ENCODE assay signal across 8 cellular contexts in the genomic region with DNA sequence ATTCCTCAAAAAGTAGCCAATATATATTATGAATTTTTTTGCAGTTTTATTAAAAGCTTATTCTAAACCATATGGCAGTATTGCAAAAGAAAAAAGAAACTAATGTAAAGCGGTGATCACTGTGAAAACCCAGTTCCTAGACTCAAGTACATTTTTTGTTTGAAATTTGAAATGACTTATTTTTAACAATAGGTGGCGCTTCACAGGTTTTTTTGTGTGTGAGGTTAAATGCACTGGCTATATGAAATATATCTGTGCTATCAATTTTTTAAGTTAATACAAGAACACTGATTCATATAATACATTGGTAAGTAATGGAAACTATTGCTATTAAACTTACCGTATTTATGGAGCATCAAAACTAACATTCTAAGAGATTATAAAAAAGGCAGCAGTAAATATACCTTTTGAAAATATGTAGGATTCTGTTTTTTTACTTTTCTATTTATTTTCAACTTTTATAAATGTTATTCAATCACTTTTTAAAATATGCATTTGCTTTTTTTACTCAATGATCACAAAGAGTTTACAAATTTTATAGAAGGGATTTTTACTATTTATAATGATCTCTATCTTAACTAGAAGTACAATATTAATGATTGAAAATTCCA. TPM values are rescaled to one million over a fixed set of nuclear protein-coding genes. Genes with fewer than 3 reads are reported as not detected.
DNase-seq lines count a peak whose midpoint lies in the region; ATAC-seq, FAIRE-seq and TF ChIP-seq lines count a peak whose summit lies in the region.

No MANE protein-coding gene starts in this region.

- H3K4me1 ChIP-seq in A549 (no peaks in the 10 kb centered on the region), PC-9 (replicated peaks; ENCODE audit: insufficient read depth) (peaks cover 4% of the 10 kb centered on the region), upper lobe of left lung (no peaks in the 10 kb centered on the region)

- no peak for ATAC-seq in A549
- no peak for ATAC-seq in upper lobe of left lung (ENCODE audit: low FRiP score in 2 of 2)

- H3F3A ChIP-seq in PC-9 (ENCODE audit: insufficient read depth, low read depth), result no peaks in the 10 kb centered on the region

- POLR2A ChIA-PET in A549 (lab: Yijun Ruan, JAX), result no interaction called here
- POLR2A ChIA-PET in PC-9 (lab: Charles Lee; ENCODE audit: unreplicated experiment), result no interaction called here

- H3K9me3 ChIP-seq in A549 (no peaks in the 10 kb centered on the region), PC-9 (ENCODE audit: insufficient read depth, low read depth) (no peaks in the 10 kb centered on the region), upper lobe of left lung (no peaks in the 10 kb centered on the region)

- H4K20me1 ChIP-seq in PC-9 (ENCODE audit: insufficient read depth), result no peaks in the 10 kb centered on the region

- H3K9me2 ChIP-seq in PC-9 (ENCODE audit: insufficient read depth), result no peaks in the 10 kb centered on the region

- FAIRE-seq in A549 (lab: Jason Lieb, UNC), result no peak

- CTCF ChIA-PET in A549 (lab: Yijun Ruan, JAX) (interaction anchor here (0.6 to 1.2 kb wide), 5 partner anchors 8 to 289 kb away, joined by 3 to 4 read pairs (median 3); no protein-coding TSS in a partner anchor), PC-9 (lab: Charles Lee) (no interaction called here)

- TF ChIP-seq POLR2A in A549 (IDR thresholded peaks at IDR 0.05; ENCODE audit: low read length) (no peak), upper lobe of left lung (IDR thresholded peaks at IDR 0.05) (no peak)

- intact Hi-C loops in PC-9 (cut with micrococcal nuclease; ENCODE audit: unreplicated experiment), result loop anchor here (2.0 to 5.0 kb wide), 2 partner anchors 670 to 871 kb away; no protein-coding TSS in a partner anchor

- H3K4me3 ChIP-seq in A549 (no peak overlapping the region), GM12875 (ENCODE audit: low read depth, low read length) (no peak overlapping the region), PC-9 (no peak overlapping the region), foreskin fibroblast (ENCODE audit: low read depth in 1 of 2, low read length in 2 of 2) (no peak overlapping the region), upper lobe of left lung (no peak overlapping the region)

- peak; percentile 36 to 55; a peak in 4 of 5 replicates for TF ChIP-seq RAD21 in A549 (conservative IDR thresholded peaks at IDR 0.05 in 1 of 2, IDR thresholded peaks at IDR 0.05 in 1 of 2)

- no peak for TF ChIP-seq EP300 in A549 (IDR thresholded peaks at IDR 0.05)
- no peak for TF ChIP-seq EP300 in upper lobe of left lung (IDR thresholded peaks at IDR 0.05)

- H3K4me2 ChIP-seq in A549, result no peak overlapping the region
- H3K4me2 ChIP-seq in PC-9, result no peak overlapping the region

- DNase-seq in A549 (ENCODE audit: low read depth in 1 of 2, low spot score in 1 of 2), result peak in 1 of 2 experiments; percentile 5
- no peak for DNase-seq in PC-9
- DNase-seq in foreskin fibroblast, result peak in 1 of 2 donors; percentile 48
- DNase-seq in ecto neural progenitor cell (ENCODE audit: low spot score), result no peak
- no peak for DNase-seq in HPDE6-E6E7 (ENCODE audit: extremely low spot score)
- DNase-seq in GM19240 (ENCODE audit: insufficient read length, low spot score), result no peak
- DNase-seq in upper lobe of left lung, result no peak

- H2AFZ ChIP-seq in PC-9, result no peak overlapping the region

- no peaks in the 10 kb centered on the region for H3K36me3 ChIP-seq in PC-9 (ENCODE audit: low read depth)
- no peaks in the 10 kb centered on the region for H3K36me3 ChIP-seq in upper lobe of left lung

- H3K27me3 ChIP-seq in PC-9 (ENCODE audit: insufficient read depth, low read depth) (no peaks in the 10 kb centered on the region), upper lobe of left lung (no peaks in the 10 kb centered on the region)

- TF ChIP-seq CTCF in A549 (IDR thresholded peaks at IDR 0.05), result peak; percentile 59
- TF ChIP-seq CTCF in GM12875 (IDR thresholded peaks at IDR 0.05; ENCODE audit: borderline replicate concordance, insufficient read depth, low read depth, low read length), result 0 out of 2 replicates have a peak, but pooled peaks have one; percentile 12
- peak; percentile 76 for TF ChIP-seq CTCF in PC-9 (conservative IDR thresholded peaks at IDR 0.05)
- TF ChIP-seq CTCF in foreskin fibroblast (IDR thresholded peaks at IDR 0.05; ENCODE audit: low read depth, low read length), result peak; percentile 41
- peak in 3 of 6 experiments; percentile 38 to 44 (median 40) for TF ChIP-seq CTCF in upper lobe of left lung (IDR thresholded peaks at IDR 0.05)

- BruUV-seq in PC-9 (replicated peaks; lab: Mats Ljungman, UMichigan), result no TSS peak

- H3K27ac ChIP-seq in A549 (no peak overlapping the region), PC-9 (no peak overlapping the region), upper lobe of left lung (peak overlapping the region in 1 of 4 donors; percentile 30)

- H3K79me2 ChIP-seq in PC-9 (ENCODE audit: low read depth), result no peaks in the 10 kb centered on the region

- WGBS in A549 (ENCODE audit: missing lambda C conversion rate), result 10% methylated on average over 3 of the region's 3 CpGs
- 42 to 48% methylated on average over 3 of the region's 3 CpGs for WGBS in upper lobe of left lung, 2 donors

TF ChIP-seq in A549, 52 proteins besides CTCF, POLR2A, EP300 and RAD21:
- no peak for TF ChIP-seq JUNB (IDR thresholded peaks at IDR 0.05)
- TF ChIP-seq SMC3 (IDR thresholded peaks at IDR 0.05), result peak; percentile 69

RNA-seq across cellular contexts. Expression of gene SPRY1, which starts 5.6 kb away (rescaled TPM):
- 2.1 and 2.4 TPM in 2 replicates for polyA plus RNA-seq in A549 (2011; rRNA removed)
- polyA plus RNA-seq in A549 (2012; cell fraction: cytosol; rRNA removed), result 0.61 and 0.89 TPM in 2 replicates
- 0.98 TPM in 2 replicates for polyA plus RNA-seq in A549 (2012; cell fraction: nucleus; rRNA removed)
- polyA plus RNA-seq in A549 (2017; fragmentation: RNase III; extraction: RNeasy Plus Mini Kit Qiagen cat#74134 plus additional on column Dnase treatment), result 0.21 to 0.54 TPM (median 0.31 TPM) in 3 replicates
- polyA minus RNA-seq in A549 (2011; rRNA and poly(A)+ RNA removed), result 2.4 and 2.8 TPM in 2 replicates
- total RNA-seq in PC-9 (2021), result 13.1 and 18.3 TPM in 2 replicates
- 100 to 1,000 TPM in 2 of 6 donors, 10 to 100 TPM in 4; 56.7 to 149 (median 97.4) TPM for total RNA-seq in upper lobe of left lung
